8 cellular contexts compared by ENCODE assay signal in the genomic region with DNA sequence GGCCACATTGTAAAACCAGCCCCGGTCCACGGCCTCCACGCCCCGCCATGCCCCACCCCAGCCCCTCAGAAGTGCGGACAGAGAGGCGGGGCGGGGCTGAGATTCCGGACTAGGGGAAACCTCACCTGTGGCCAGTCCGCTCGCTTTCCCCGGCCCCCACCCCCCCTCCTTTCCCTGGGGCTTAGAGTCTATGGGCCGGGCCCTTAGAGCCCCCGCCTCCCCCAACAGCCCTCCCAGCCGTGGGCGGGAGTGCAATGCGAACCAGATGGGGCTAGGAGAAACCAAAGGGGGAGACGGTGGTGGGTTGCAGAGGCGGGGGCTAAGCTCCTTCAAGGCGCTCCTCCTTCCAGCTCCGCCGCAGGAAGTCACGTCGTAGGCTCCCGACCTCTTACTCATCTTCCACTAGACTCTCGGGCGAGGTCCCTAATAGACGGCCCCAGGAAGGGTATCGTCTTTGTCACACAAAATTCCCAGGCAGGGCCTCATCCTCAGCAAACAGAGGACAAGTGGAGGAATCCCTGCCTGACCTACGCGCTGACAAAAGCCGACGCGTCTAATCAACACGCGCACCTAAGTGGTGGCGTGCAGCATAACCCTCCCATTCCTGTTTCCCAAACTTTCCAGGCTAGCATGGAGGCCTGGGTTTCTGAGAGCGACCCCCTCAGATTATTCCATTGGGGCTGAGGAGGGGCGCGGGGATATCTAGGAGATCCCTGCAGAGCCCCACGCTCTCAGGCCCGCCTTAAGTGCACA. TPM values are rescaled to one million over a fixed set of nuclear protein-coding genes. Genes with fewer than 3 reads are reported as not detected.
DNase-seq lines count a peak whose midpoint lies in the region; ATAC-seq and TF ChIP-seq lines count a peak whose summit lies in the region.

No MANE protein-coding gene starts in this region.

- H3K4me1 ChIP-seq in effector memory CD4-positive, alpha-beta T cell (ENCODE audit: control insufficient read depth, insufficient read depth, low read length, poor library complexity, severe bottlenecking), result peaks cover 23% of the 10 kb centered on the region

- ATAC-seq in GM18858 (IDR thresholded peaks at IDR 0.05; ENCODE audit: unreplicated experiment) (peak; percentile 23), HG03066 (IDR thresholded peaks at IDR 0.05; ENCODE audit: low read depth, unreplicated experiment) (peak; percentile 47)

- peak; percentile 97 for DNase-seq in AG04450 (ENCODE audit: low read depth, low spot score)
- peak; percentile 75 for DNase-seq in NCI-H524 treated with DMSO at 0.1 percent for 48 hours (lab: John Stamatoyannopoulos, UW)
- DNase-seq in activated CD8-positive, alpha-beta memory T cell treated with anti-CD3 and anti-CD28 coated beads for 1 hour (ENCODE audit: extremely low read depth in 1 of 2, low read depth in 1 of 2), result peak; percentile 64 to 73
- peak; percentile 70 to 72 (median 72) for DNase-seq in effector memory CD4-positive, alpha-beta T cell
- DNase-seq in mesothelial cell of epicardium (ENCODE audit: low spot score in 2 of 2, unreplicated experiment in 2 of 2), result peak; percentile 81 to 85
- DNase-seq in stimulated activated CD8-positive, alpha-beta memory T cell treated with anti-CD3 and anti-CD28 coated beads, Interleukin-2, amount 100 ng/mL, for 1 hour (ENCODE audit: low read depth in 2 of 2), result peak; percentile 41 to 69

- no peaks in the 10 kb centered on the region for H3K9me3 Mint-ChIP-seq in mesothelial cell of epicardium

- H3K4me1 Mint-ChIP-seq in mesothelial cell of epicardium, result peaks cover 57% of the 10 kb centered on the region

- H3K27ac ChIP-seq in AG04450 (ENCODE audit: low read depth, low read length), result peak overlapping the region; percentile 100
- H3K27ac ChIP-seq in effector memory CD4-positive, alpha-beta T cell (ENCODE audit: insufficient read depth, low read length, poor library complexity, severe bottlenecking), result peak overlapping the region; percentile 97

- CTCF ChIA-PET in AG04450 (lab: Charles Lee), result interaction anchor here (1.5 to 1.9 kb wide), 2 partner anchors 19 to 23 kb away, joined by 6 read pairs; a partner anchor contains a TSS

- no peaks in the 10 kb centered on the region for H3K27me3 Mint-ChIP-seq in mesothelial cell of epicardium (ENCODE audit: low read depth)

- peaks cover 16% of the 10 kb centered on the region for H3K36me3 Mint-ChIP-seq in mesothelial cell of epicardium

- peaks cover 3% of the 10 kb centered on the region for H3K36me3 ChIP-seq in effector memory CD4-positive, alpha-beta T cell (ENCODE audit: control insufficient read depth, insufficient read depth, low read length)

- peak overlapping the region; percentile 100 for H3K27ac Mint-ChIP-seq in mesothelial cell of epicardium

- H3K27me3 ChIP-seq in AG04450 (ENCODE audit: control insufficient read depth, insufficient read depth, low read length), result no peaks in the 10 kb centered on the region
- H3K27me3 ChIP-seq in effector memory CD4-positive, alpha-beta T cell (replicated peaks; ENCODE audit: control insufficient read depth, insufficient read depth, low read length, poor library complexity, severe bottlenecking), result no peaks in the 10 kb centered on the region

- H3K9me3 ChIP-seq in AG04450 (ENCODE audit: control insufficient read depth, insufficient read depth, low read length), result no peaks in the 10 kb centered on the region; the same call in 1 of the 2 replicates
- no peaks in the 10 kb centered on the region for H3K9me3 ChIP-seq in effector memory CD4-positive, alpha-beta T cell (ENCODE audit: control insufficient read depth, low read length)

- peak overlapping the region; percentile 76 for H3K4me3 ChIP-seq in AG04450 (ENCODE audit: low read depth, low read length)
- H3K4me3 ChIP-seq in effector memory CD4-positive, alpha-beta T cell (ENCODE audit: insufficient read depth, low read depth, low read length, poor library complexity, severe bottlenecking), result peak overlapping the region; percentile 84

- POLR2A ChIA-PET in AG04450 (lab: Yijun Ruan, JAX), result interaction anchor here (0.6 to 13.0 kb wide), 15 partner anchors 9 to 451 kb away, joined by 3 to 258 read pairs (median 3); a partner anchor contains a TSS

- peak overlapping the region; percentile 79 for H3K4me3 Mint-ChIP-seq in mesothelial cell of epicardium

- no peak for TF ChIP-seq CTCF in AG04450 (IDR thresholded peaks at IDR 0.05; ENCODE audit: low read depth, low read length)
- no peak for TF ChIP-seq CTCF in mesothelial cell of epicardium (IDR thresholded peaks at IDR 0.05; ENCODE audit: unreplicated experiment)

RNA-seq across cellular contexts. Expression of a gene that starts 1.0 kb away (rescaled TPM):
- 46.4 and 60.9 TPM in 2 replicates for polyA plus RNA-seq in AG04450 (2011; rRNA removed)
- 68.2 and 83.4 TPM in 2 replicates for polyA minus RNA-seq in AG04450 (2011; rRNA and poly(A)+ RNA removed)
- 52.7 to 53.7 TPM (median 52.9 TPM) in 3 replicates for total RNA-seq in mesothelial cell of epicardium

RNA-seq across cellular contexts. Expression of a gene that starts 9.3 kb away (rescaled TPM):
- 8.3 and 11.9 TPM in 2 replicates for polyA plus RNA-seq in AG04450 (2011; rRNA removed)
- polyA minus RNA-seq in AG04450 (2011; rRNA and poly(A)+ RNA removed), result 6.1 and 9.0 TPM in 2 replicates
- 19.7 to 23.2 TPM (median 21.8 TPM) in 3 replicates for total RNA-seq in mesothelial cell of epicardium

RNA-seq across cellular contexts. Expression of a gene that starts 23.3 kb away (rescaled TPM):
- polyA plus RNA-seq in AG04450 (2011; rRNA removed), result 79.5 and 94.2 TPM in 2 replicates
- 95.3 and 103 TPM in 2 replicates for polyA minus RNA-seq in AG04450 (2011; rRNA and poly(A)+ RNA removed)
- total RNA-seq in mesothelial cell of epicardium, result 151 to 167 TPM (median 160 TPM) in 3 replicates

RNA-seq across cellular contexts. Expression of a gene that starts 37.9 kb away (rescaled TPM):
- polyA plus RNA-seq in AG04450 (2011; rRNA removed), result not detected in 2 replicates
- polyA minus RNA-seq in AG04450 (2011; rRNA and poly(A)+ RNA removed), result 0.04 TPM in 1 of 2 replicates, not detected in the other
- 0.22 to 0.59 TPM (median 0.27 TPM) in 3 replicates for total RNA-seq in mesothelial cell of epicardium

RNA-seq across cellular contexts. Expression of a gene that starts 40.4 kb away (rescaled TPM):
- 49.9 and 95.0 TPM in 2 replicates for polyA plus RNA-seq in AG04450 (2011; rRNA removed)
- 264 and 395 TPM in 2 replicates for polyA minus RNA-seq in AG04450 (2011; rRNA and poly(A)+ RNA removed)
- total RNA-seq in mesothelial cell of epicardium, result 229 to 253 TPM (median 243 TPM) in 3 replicates

Comparison
In these comparisons a context has a peak if more than half of its experiments do, and no peak if none do; other contexts are left out.
1. Peak in every context shown above with its lines: DNase-seq, ATAC-seq, H3K4me3 ChIP-seq and H3K27ac ChIP-seq.